In genomic region chr7:87445897-87446296, GRCh38 we compare ENCODE assay signal across 11 cellular contexts. TPM values are rescaled to one million over a fixed set of nuclear protein-coding genes. Genes with fewer than 3 reads are reported as not detected.
DNase-seq lines count a peak whose midpoint lies in the region; ATAC-seq and TF ChIP-seq lines count a peak whose summit lies in the region.
"Had no signal": no experiment of that assay in that cellular context is flagged by ENCODE, and none has a peak within 500 bp of the region (broad histone marks: within the 10 kb centered on the region; RNA-seq: fewer than 3 reads in every experiment).

No MANE protein-coding gene starts in this region.

- intact Hi-C loops in breast epithelium (cut with DNase I; ENCODE audit: low total_unique reads) = no loop called here

- TF ChIP-seq CTCF in breast epithelium (IDR thresholded peaks at IDR 0.05) = no peak

- ATAC-seq in GM18517 (IDR thresholded peaks at IDR 0.05; ENCODE audit: unreplicated experiment) = peak; percentile 95
- ATAC-seq in GM21447 (IDR thresholded peaks at IDR 0.05; ENCODE audit: unreplicated experiment) = peak; percentile 93
- ATAC-seq in HG03066 (IDR thresholded peaks at IDR 0.05; ENCODE audit: low read depth, unreplicated experiment) = peak; percentile 89
- ATAC-seq in natural killer cell treated with Interleukin-12 subunit alpha and Interleukin-12 subunit beta and Interleukin-15 and Interleukin-18, amount 100 ng/mL, for 72 hours = no peak
- ATAC-seq: HepG2 had no signal

- no peaks in the 10 kb centered on the region for H3K9me3 ChIP-seq in breast epithelium
- H3K9me3 ChIP-seq: adrenal gland had no signal

- DNase-seq in RPMI8226 (peak; percentile 85), C1 segment of cervical spinal cord (lab: John Stamatoyannopoulos, UW) (no peak), breast epithelium (ENCODE audit: low spot score in 2 of 2) (no peak)
- no peak for DNase-seq in natural killer cell treated with Interleukin-12 subunit alpha and Interleukin-12 subunit beta and Interleukin-15 and Interleukin-18, amount 100 ng/mL, for 72 hours (ENCODE audit: low spot score)
- DNase-seq in activated CD4-positive, alpha-beta T cell treated with anti-CD3 and anti-CD28 coated beads for 1 hour = no peak

- no peak overlapping the region for H3K27ac ChIP-seq in breast epithelium
- H3K27ac ChIP-seq: adrenal gland had no signal

- H3K4me1 ChIP-seq in breast epithelium = no peaks in the 10 kb centered on the region
- H3K4me1 ChIP-seq: adrenal gland had no signal

- H3K4me3 ChIP-seq in breast epithelium = no peak overlapping the region
- H3K4me3 ChIP-seq: adrenal gland, smooth muscle cell had no signal

- peaks cover 0 to 5% of the 10 kb centered on the region in 2 donors for H3K27me3 Mint-ChIP-seq in natural killer cell treated with Interleukin-12 subunit alpha and Interleukin-12 subunit beta and Interleukin-15 and Interleukin-18, amount 100 ng/mL, for 72 hours

- H3K9me3 Mint-ChIP-seq in natural killer cell treated with Interleukin-12 subunit alpha and Interleukin-12 subunit beta and Interleukin-15 and Interleukin-18, amount 100 ng/mL, for 72 hours = no peaks in the 10 kb centered on the region

- no peak overlapping the region for H3K4me3 Mint-ChIP-seq in natural killer cell treated with Interleukin-12 subunit alpha and Interleukin-12 subunit beta and Interleukin-15 and Interleukin-18, amount 100 ng/mL, for 72 hours

- no peaks in the 10 kb centered on the region for H3K27me3 ChIP-seq in breast epithelium
- H3K27me3 ChIP-seq: adrenal gland had no signal

- no peaks in the 10 kb centered on the region for H3K36me3 Mint-ChIP-seq in natural killer cell treated with Interleukin-12 subunit alpha and Interleukin-12 subunit beta and Interleukin-15 and Interleukin-18, amount 100 ng/mL, for 72 hours

- H3K27ac Mint-ChIP-seq in natural killer cell treated with Interleukin-12 subunit alpha and Interleukin-12 subunit beta and Interleukin-15 and Interleukin-18, amount 100 ng/mL, for 72 hours = no peak overlapping the region

- no peaks in the 10 kb centered on the region for H3K36me3 ChIP-seq in breast epithelium
- H3K36me3 ChIP-seq: adrenal gland had no signal

- no peak for TF ChIP-seq POLR2A in breast epithelium (IDR thresholded peaks at IDR 0.05)

- H3K4me1 Mint-ChIP-seq in natural killer cell treated with Interleukin-12 subunit alpha and Interleukin-12 subunit beta and Interleukin-15 and Interleukin-18, amount 100 ng/mL, for 72 hours (ENCODE audit: low read depth in 2 of 2) = no peaks in the 10 kb centered on the region

RNA-seq across cellular contexts. Expression of gene ABCB4, which starts 29.6 kb away (rescaled TPM):
- under 1 TPM; 0.20 to 0.69 TPM for total RNA-seq in natural killer cell treated with Interleukin-12 subunit alpha and Interleukin-12 subunit beta and Interleukin-15 and Interleukin-18, amount 100 ng/mL, for 72 hours
- 1 to 10 TPM in 2 of 3 donors, under 1 TPM in 1; 0.33 to 2.8 (median 1.3) TPM for total RNA-seq in breast epithelium

Comparison
In these comparisons a context has a peak if more than half of its experiments do, and no peak if none do; other contexts are left out.
1. ATAC-seq: peak in GM18517 (single experiment), GM21447 (single experiment) and HG03066 (single experiment); none in natural killer cell treated with Interleukin-12 subunit alpha and Interleukin-12 subunit beta and Interleukin-15 and Interleukin-18, amount 100 ng/mL, for 72 hours (0 of 2).